9 cellular contexts compared by ENCODE assay signal in the genomic region with DNA sequence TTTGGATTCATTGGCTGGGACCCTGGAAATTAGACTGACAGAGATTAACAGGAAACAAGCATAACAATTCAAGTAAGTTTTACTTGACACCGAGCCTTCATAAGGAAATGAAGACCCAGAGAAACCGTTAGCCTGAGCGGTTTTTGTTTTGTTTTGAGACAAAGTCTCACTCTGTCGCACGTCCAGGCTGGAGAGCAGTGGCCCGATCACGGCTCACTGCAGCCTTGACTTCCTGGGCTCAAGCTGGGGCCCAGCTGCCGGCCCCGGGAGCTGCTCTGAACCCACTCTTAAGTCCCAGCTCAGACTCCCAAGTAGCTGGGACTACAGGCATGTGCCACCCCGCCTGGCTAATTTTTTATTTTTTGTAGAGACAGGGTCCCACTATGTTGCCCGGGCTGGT.
DNase-seq lines count a peak whose midpoint lies in the region; ATAC-seq and TF ChIP-seq lines count a peak whose summit lies in the region.
"Had no signal": no experiment of that assay in that cellular context is flagged by ENCODE, and none has a peak within 500 bp of the region (broad histone marks: within the 10 kb centered on the region; RNA-seq: fewer than 3 reads in every experiment).

No MANE protein-coding gene starts in this region.

- no peak for TF ChIP-seq CTCF in parathyroid adenoma (IDR thresholded peaks at IDR 0.05)

- peaks cover 91% of the 10 kb centered on the region for H3K4me1 Mint-ChIP-seq in activated naive CD8-positive, alpha-beta T cell treated with anti-CD3 and anti-CD28 coated beads, Interleukin-2, amount 50 U/mL, for 24 hours

- peak overlapping the region; percentile 100 for H3K27ac Mint-ChIP-seq in activated naive CD8-positive, alpha-beta T cell treated with anti-CD3 and anti-CD28 coated beads, Interleukin-2, amount 50 U/mL, for 24 hours

- peaks cover 4% of the 10 kb centered on the region for H3K4me1 ChIP-seq in parathyroid adenoma

- DNase-seq in activated naive CD8-positive, alpha-beta T cell treated with anti-CD3 and anti-CD28 coated beads, Interleukin-2, amount 50 U/mL, for 24 hours: peak; percentile 52
- DNase-seq in cortex of kidney (lab: John Stamatoyannopoulos, UW) (no peak), NCI-H748 treated with DMSO at 0.1 percent for 48 hours (lab: John Stamatoyannopoulos, UW) (no peak), SK-N-DZ (ENCODE audit: low spot score) (no peak), DMS53 (lab: John Stamatoyannopoulos, UW) (no peak)
- DNase-seq: NCI-H446 treated with DMSO at 0.1 percent for 48 hours had no signal

- no peaks in the 10 kb centered on the region for H3K9me3 ChIP-seq in parathyroid adenoma (ENCODE audit: control insufficient read depth, low read length)

- H2AFZ ChIP-seq in parathyroid adenoma: no peak overlapping the region

- peak; percentile 28 for ATAC-seq in GM18517 (IDR thresholded peaks at IDR 0.05; ENCODE audit: unreplicated experiment)
- ATAC-seq in HG03108 (IDR thresholded peaks at IDR 0.05; ENCODE audit: unreplicated experiment): peak; percentile 31
- peak; percentile 2 for ATAC-seq in activated naive CD8-positive, alpha-beta T cell treated with anti-CD3 and anti-CD28 coated beads, Interleukin-2, amount 50 U/mL, for 24 hours

- no peaks in the 10 kb centered on the region for H3K27me3 Mint-ChIP-seq in activated naive CD8-positive, alpha-beta T cell treated with anti-CD3 and anti-CD28 coated beads, Interleukin-2, amount 50 U/mL, for 24 hours

- peak overlapping the region; percentile 87 for H3K4me3 Mint-ChIP-seq in activated naive CD8-positive, alpha-beta T cell treated with anti-CD3 and anti-CD28 coated beads, Interleukin-2, amount 50 U/mL, for 24 hours

- peaks cover 70% of the 10 kb centered on the region for H3K79me2 ChIP-seq in parathyroid adenoma

- H3K4me2 ChIP-seq in parathyroid adenoma (ENCODE audit: low read length): no peak overlapping the region

- H3K27ac ChIP-seq in parathyroid adenoma: peak overlapping the region; percentile 48

- no peaks in the 10 kb centered on the region for H3K27me3 ChIP-seq in parathyroid adenoma (ENCODE audit: control insufficient read depth, insufficient read depth, low read length)

- peaks cover 35% of the 10 kb centered on the region for H3K36me3 Mint-ChIP-seq in activated naive CD8-positive, alpha-beta T cell treated with anti-CD3 and anti-CD28 coated beads, Interleukin-2, amount 50 U/mL, for 24 hours (ENCODE audit: low read depth)

- H3K36me3 ChIP-seq in parathyroid adenoma (ENCODE audit: control insufficient read depth, insufficient read depth, low read length): no peaks in the 10 kb centered on the region

- H3K9me3 Mint-ChIP-seq in activated naive CD8-positive, alpha-beta T cell treated with anti-CD3 and anti-CD28 coated beads, Interleukin-2, amount 50 U/mL, for 24 hours: no peaks in the 10 kb centered on the region

- H3K4me3 ChIP-seq in parathyroid adenoma (ENCODE audit: low read depth, low read length): no peak overlapping the region

- H3K9ac ChIP-seq in parathyroid adenoma: no peak overlapping the region
